Comparison of ENCODE assay signal across 11 cellular contexts in genomic region chr1:210252621-210253041, GRCh38. TPM values are rescaled to one million over a fixed set of nuclear protein-coding genes. Genes with fewer than 3 reads are reported as not detected.
DNase-seq lines count a peak whose midpoint lies in the region; ATAC-seq, FAIRE-seq and TF ChIP-seq lines count a peak whose summit lies in the region.
"Had no signal": no experiment of that assay in that cellular context is flagged by ENCODE, and none has a peak within 500 bp of the region (broad histone marks: within the 10 kb centered on the region; RNA-seq: fewer than 3 reads in every experiment).

No MANE protein-coding gene starts in this region.

- H3K4me3 ChIP-seq in epithelial cell of proximal tubule (ENCODE audit: low read depth, low read length) (peak overlapping the region; percentile 50), mucosa of descending colon (no peak overlapping the region)
- H3K4me3 ChIP-seq in CD8-positive, alpha-beta memory T cell (ENCODE audit: low read length): no peak overlapping the region

- peak overlapping the region; percentile 74 for H3K4me3 Mint-ChIP-seq in Calu3 (ENCODE audit: low read depth, unreplicated experiment)
- H3K4me3 Mint-ChIP-seq in CD8-positive, alpha-beta memory T cell: peak overlapping the region in 2 of 7 donors; percentile 48 to 77

- intact Hi-C loops in Calu3 (cut with micrococcal nuclease; ENCODE audit: unreplicated experiment) (no loop called here), mucosa of descending colon (cut with DNase I, micrococcal nuclease) (no loop called here)

- ATAC-seq in mucosa of descending colon (peak; percentile 87), GM21381 (IDR thresholded peaks at IDR 0.05; ENCODE audit: unreplicated experiment) (no peak)

- peaks cover 15% of the 10 kb centered on the region for H3K27me3 ChIP-seq in CD8-positive, alpha-beta memory T cell (ENCODE audit: insufficient read depth, low read length, poor library complexity, severe bottlenecking)

- no peak overlapping the region for H3K27ac ChIP-seq in CD8-positive, alpha-beta memory T cell (ENCODE audit: low read depth, low read length)
- H3K27ac ChIP-seq: thoracic aorta had no signal

- TF ChIP-seq CTCF in Calu3 (IDR thresholded peaks at IDR 0.05; ENCODE audit: unreplicated experiment) (no peak), epithelial cell of proximal tubule (conservative IDR thresholded peaks at IDR 0.05; ENCODE audit: low read depth, low read length) (no peak), mucosa of descending colon (IDR thresholded peaks at IDR 0.05) (no peak)

- peaks cover 15% of the 10 kb centered on the region for H3K36me3 Mint-ChIP-seq in Calu3 (ENCODE audit: insufficient read depth, unreplicated experiment)
- peaks cover 0 to 3% (median 0%) of the 10 kb centered on the region in 3 donors for H3K36me3 Mint-ChIP-seq in CD8-positive, alpha-beta memory T cell

- H3K9me3 ChIP-seq in mucosa of descending colon: no peaks in the 10 kb centered on the region
- no peaks in the 10 kb centered on the region for H3K9me3 ChIP-seq in CD8-positive, alpha-beta memory T cell (ENCODE audit: low read length)
- H3K9me3 ChIP-seq: thoracic aorta had no signal

- no peak overlapping the region for H3K27ac Mint-ChIP-seq in Calu3 (ENCODE audit: unreplicated experiment)
- H3K27ac Mint-ChIP-seq in CD8-positive, alpha-beta memory T cell: no peak overlapping the region

- H3K36me3 ChIP-seq in mucosa of descending colon (ENCODE audit: low read depth): no peaks in the 10 kb centered on the region
- no peaks in the 10 kb centered on the region for H3K36me3 ChIP-seq in CD8-positive, alpha-beta memory T cell (ENCODE audit: insufficient read depth, low read length)
- H3K36me3 ChIP-seq: thoracic aorta had no signal

- peaks cover 14% of the 10 kb centered on the region for H3K4me1 Mint-ChIP-seq in Calu3 (ENCODE audit: low read depth, unreplicated experiment)
- H3K4me1 Mint-ChIP-seq in CD8-positive, alpha-beta memory T cell: peaks cover 8 to 20% (median 10%) of the 10 kb centered on the region in 3 donors

- no TSS peak for BruUV-seq in Calu3 (replicated peaks; lab: Mats Ljungman, UMichigan)

- no peak for FAIRE-seq in GM12892 (lab: Jason Lieb, UNC)
- FAIRE-seq: TTC549 had no signal

- DNase-seq in Calu3 (peak; percentile 26), NCI-H2029 treated with DMSO at 0.1 percent for 48 hours (lab: John Stamatoyannopoulos, UW) (peak; percentile 20), epithelial cell of proximal tubule (ENCODE audit: low read depth) (no peak), mucosa of descending colon (peak; percentile 78), GM12892 (ENCODE audit: insufficient read length) (no peak), NCI-H1048 (lab: John Stamatoyannopoulos, UW) (no peak)
- DNase-seq in CD8-positive, alpha-beta memory T cell: no peak
- DNase-seq: COR-L47 had no signal

- POLR2A ChIA-PET in CD8-positive, alpha-beta memory T cell (lab: Charles Lee): no interaction called here

- H3K9me3 Mint-ChIP-seq in Calu3 (ENCODE audit: low read depth, unreplicated experiment): no peaks in the 10 kb centered on the region
- peaks cover 0 to 7% (median 0%) of the 10 kb centered on the region in 5 donors for H3K9me3 Mint-ChIP-seq in CD8-positive, alpha-beta memory T cell

- peaks cover 36% of the 10 kb centered on the region for H3K27me3 Mint-ChIP-seq in Calu3 (ENCODE audit: unreplicated experiment)
- H3K27me3 Mint-ChIP-seq in CD8-positive, alpha-beta memory T cell: peaks cover 54 to 74% of the 10 kb centered on the region in 2 donors

- CTCF ChIA-PET in Calu3 (lab: Charles Lee): interaction anchor here (0.7 to 1.0 kb wide), 2 partner anchors 9 to 226 kb away, joined by 4 to 6 read pairs; no protein-coding TSS in a partner anchor
- CTCF ChIA-PET in CD8-positive, alpha-beta memory T cell (lab: Charles Lee): no interaction called here

- peaks cover 22% of the 10 kb centered on the region for H3K4me1 ChIP-seq in mucosa of descending colon (ENCODE audit: low read depth)
- no peaks in the 10 kb centered on the region for H3K4me1 ChIP-seq in CD8-positive, alpha-beta memory T cell (ENCODE audit: insufficient read depth, low read length)

- no peak for TF ChIP-seq POLR2A in GM12892 (IDR thresholded peaks at IDR 0.05; ENCODE audit: low read depth, low read length)

RNA-seq across cellular contexts. Expression of gene SERTAD4, which starts 20.0 kb away (rescaled TPM):
- 5.5 and 14.7 TPM in 2 replicates for total RNA-seq in Calu3 (2022)
- 8.7 and 12.7 TPM in 2 replicates for total RNA-seq in epithelial cell of proximal tubule
- 10 to 100 TPM in 1 of 3 donors, 1 to 10 TPM in 2; 4.2 to 17.1 (median 6.0) TPM for total RNA-seq in mucosa of descending colon
- polyA plus RNA-seq in GM12892 (2012; ENCODE audit: missing spikeins): not detected
- total RNA-seq in CD8-positive, alpha-beta memory T cell: not detected
- polyA plus RNA-seq in CD8-positive, alpha-beta memory T cell: not detected

Comparison
In these comparisons a context has a peak if more than half of its experiments do, and no peak if none do; other contexts are left out.
1. DNase-seq: peak in Calu3 (single experiment), NCI-H2029 treated with DMSO at 0.1 percent for 48 hours (single experiment) and mucosa of descending colon (3 of 3); none in epithelial cell of proximal tubule (single experiment), GM12892 (single experiment), NCI-H1048 (single experiment) and CD8-positive, alpha-beta memory T cell (0 of 5).